Comparison of ENCODE assay signal across 31 cellular contexts in genomic region chr2:80863166-80863714, GRCh38.
"Had no signal": no experiment of that assay in that cellular context is flagged by ENCODE, and none has a peak within 500 bp of the region (broad histone marks: within the 10 kb centered on the region; RNA-seq: fewer than 3 reads in every experiment).

No MANE protein-coding gene starts in this region.

- H3K27ac ChIP-seq: VCaP had no signal

- FAIRE-seq: colon had no signal

- ATAC-seq: activated naive CD8-positive, alpha-beta T cell treated with anti-CD3 and anti-CD28 coated beads, Interleukin-2, amount 50 U/mL, for 24 hours; activated T-cell treated with anti-CD3 and anti-CD28 coated beads, Interleukin-2, amount 50 U/mL, for 4 hours had no signal

- H3K36me3 ChIP-seq: MG63 had no signal

- H3K4me3 ChIP-seq: MG63 had no signal

- DNase-seq: activated B cell treated with CpG ODN at 0.5 μM for 24 hours; activated CD4-positive, alpha-beta memory T cell treated with anti-CD3 and anti-CD28 coated beads for 36 hours; activated CD4-positive, alpha-beta T cell treated with anti-CD3 and anti-CD28 coated beads for 4 hours; activated CD4-positive, alpha-beta T cell treated with anti-CD3 and anti-CD28 coated beads, Interleukin-2, amount 50 U/mL, for 1 hour; activated CD4-positive, CD25-positive, alpha-beta regulatory T cell treated with anti-CD3 and anti-CD28 coated beads, Interleukin-2, amount 50 U/mL, for 72 hours; activated CD8-positive, alpha-beta memory T cell treated with anti-CD3 and anti-CD28 coated beads, Interleukin-2, amount 50 U/mL, for 4 hours; activated effector memory CD4-positive, alpha-beta T cell treated with Interleukin-2 at 50 U/mL for 16 hours; activated naive CD4-positive, alpha-beta T cell treated with anti-CD3 and anti-CD28 coated beads, Interleukin-2, amount 10 ng/mL, durations not matched to agents 7 days and 5 days; activated naive CD8-positive, alpha-beta T cell treated with anti-CD3 and anti-CD28 coated beads, Interleukin-2, amount 50 U/mL, for 24 hours; activated T-cell treated with anti-CD3 and anti-CD28 coated beads for 4 hours; activated T-cell treated with anti-CD3 and anti-CD28 coated beads, Interleukin-2, amount 50 U/mL, for 4 hours; anterior cingulate cortex; central memory CD4-positive, alpha-beta T cell; Karpas-422; MG63; NCI-H1092; NCI-H146; NCI-H187; NCI-H2029 treated with DMSO at 0.1 percent for 48 hours; NCI-H2107; NCI-H2171; NCI-H510A treated with DMSO at 0.1 percent for 48 hours; NK-92 treated with Interleukin-12 subunit alpha and Interleukin-12 subunit beta, amount 100 ng/mL, for 24 hours; OCI-M1; Right ventricle myocardium superior; SW 1271; T-helper 1 cell; T-helper 2 cell; T-helper 9 cell had no signal

- H3K9me3 ChIP-seq: MG63 had no signal

- H3K27me3 ChIP-seq: MG63 had no signal
